8 cellular contexts compared by ENCODE assay signal in the genomic region with DNA sequence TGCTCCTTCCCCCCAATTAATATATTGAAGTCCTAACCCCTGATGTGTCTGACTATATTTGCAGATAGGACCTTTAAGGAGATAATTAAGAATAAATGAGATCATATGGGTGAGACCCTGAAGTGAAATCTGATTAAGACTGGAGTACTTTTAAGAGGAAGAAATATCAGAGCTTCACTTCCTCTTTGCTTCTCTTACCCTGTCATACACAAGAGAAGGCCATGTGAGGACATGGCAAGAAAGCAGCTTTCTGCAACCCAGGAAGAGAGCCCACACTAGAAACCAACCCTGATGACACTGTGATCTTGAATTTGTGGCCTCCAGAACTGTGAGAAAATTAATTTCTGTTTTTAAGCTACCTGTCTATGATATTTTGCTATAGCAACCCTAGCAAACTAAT. TPM values are rescaled to one million over a fixed set of nuclear protein-coding genes. Genes with fewer than 3 reads are reported as not detected.
DNase-seq lines count a peak whose midpoint lies in the region; ATAC-seq, FAIRE-seq and TF ChIP-seq lines count a peak whose summit lies in the region.

No MANE protein-coding gene starts in this region.

- H3K4me1 Mint-ChIP-seq in activated CD4-positive, alpha-beta T cell treated with anti-CD3 and anti-CD28 coated beads for 36 hours = peaks cover 42% of the 10 kb centered on the region
- peaks cover 15% of the 10 kb centered on the region for H3K4me1 Mint-ChIP-seq in mesothelial cell of epicardium

- H3K9me3 ChIP-seq in OCI-LY7 (ENCODE audit: low read length) = no peaks in the 10 kb centered on the region

- no peak overlapping the region for H3K4me3 Mint-ChIP-seq in activated CD4-positive, alpha-beta T cell treated with anti-CD3 and anti-CD28 coated beads for 36 hours
- H3K4me3 Mint-ChIP-seq in mesothelial cell of epicardium = no peak overlapping the region

- H3K36me3 ChIP-seq in OCI-LY7 (ENCODE audit: insufficient read depth, low read length) = no peaks in the 10 kb centered on the region

- H3K27ac Mint-ChIP-seq in activated CD4-positive, alpha-beta T cell treated with anti-CD3 and anti-CD28 coated beads for 36 hours = peak overlapping the region; percentile 77
- H3K27ac Mint-ChIP-seq in mesothelial cell of epicardium = peak overlapping the region; percentile 21

- no peak overlapping the region for H3K4me3 ChIP-seq in OCI-LY7 (ENCODE audit: low read depth, low read length, poor library complexity, severe bottlenecking)

- H3K4me1 ChIP-seq in OCI-LY7 (ENCODE audit: insufficient read depth, low read length, poor library complexity, severe bottlenecking) = peaks cover 15% of the 10 kb centered on the region

- H2AFZ ChIP-seq in OCI-LY7 (ENCODE audit: low read length) = 0 out of 2 replicates have a peak overlapping the region, but pooled peaks have one; percentile 25

- no peaks in the 10 kb centered on the region for H3K27me3 Mint-ChIP-seq in activated CD4-positive, alpha-beta T cell treated with anti-CD3 and anti-CD28 coated beads for 36 hours
- no peaks in the 10 kb centered on the region for H3K27me3 Mint-ChIP-seq in mesothelial cell of epicardium (ENCODE audit: low read depth)

- H3K27ac ChIP-seq in OCI-LY7 (ENCODE audit: low read depth, low read length, poor library complexity, severe bottlenecking) = peak overlapping the region; percentile 30

- CTCF ChIA-PET in activated CD4-positive, alpha-beta T cell treated with anti-CD3 and anti-CD28 coated beads for 36 hours (lab: Charles Lee) = no interaction called here
- CTCF ChIA-PET in OCI-LY7 (lab: Charles Lee; ENCODE audit: unreplicated experiment) = no interaction called here

- BruUV-seq in OCI-LY7 (replicated peaks; lab: Mats Ljungman, UMichigan) = no TSS peak

- FAIRE-seq in frontal cortex (lab: Jason Lieb, UNC) = no peak

- no peaks in the 10 kb centered on the region for H3K9me2 ChIP-seq in OCI-LY7 (ENCODE audit: insufficient read depth, low read length)

- ATAC-seq in activated CD4-positive, alpha-beta T cell treated with anti-CD3 and anti-CD28 coated beads for 36 hours = peak; percentile 70
- peak; percentile 91 for ATAC-seq in HG02870 (IDR thresholded peaks at IDR 0.05; ENCODE audit: unreplicated experiment)

- H4K20me1 ChIP-seq in OCI-LY7 (ENCODE audit: insufficient read depth, low read length) = no peaks in the 10 kb centered on the region

- POLR2A ChIA-PET in activated CD4-positive, alpha-beta T cell treated with anti-CD3 and anti-CD28 coated beads for 36 hours (lab: Charles Lee) = no interaction called here
- POLR2A ChIA-PET in OCI-LY7 (lab: Charles Lee) = interaction anchor here (0.5 to 1.1 kb wide), 3 partner anchors 10 to 101 kb away, joined by 3 to 4 read pairs (median 3); no protein-coding TSS in a partner anchor

- peak overlapping the region; percentile 42 for H3K4me2 ChIP-seq in OCI-LY7 (ENCODE audit: low read length)

- no peak for TF ChIP-seq CTCF in OCI-LY7 (conservative IDR thresholded peaks at IDR 0.05; ENCODE audit: low read length)
- TF ChIP-seq CTCF in mesothelial cell of epicardium (IDR thresholded peaks at IDR 0.05; ENCODE audit: unreplicated experiment) = no peak

- H3K79me2 ChIP-seq in OCI-LY7 (ENCODE audit: insufficient read depth, low read depth, low read length) = peaks cover 8% of the 10 kb centered on the region; the same call in 1 of the 2 replicates

- DNase-seq in activated CD4-positive, alpha-beta T cell treated with anti-CD3 and anti-CD28 coated beads for 36 hours = no peak
- DNase-seq in activated CD4-positive, alpha-beta T cell treated with anti-CD3 and anti-CD28 coated beads for 1 hour = no peak
- DNase-seq in OCI-LY7 (ENCODE audit: low spot score) (peak; percentile 66), mesothelial cell of epicardium (ENCODE audit: low spot score in 2 of 2, unreplicated experiment in 2 of 2) (no peak), HK-2 (ENCODE audit: unreplicated experiment) (no peak), frontal cortex (ENCODE audit: low spot score in 2 of 2) (no peak)
- DNase-seq in stimulated activated CD4-positive, alpha-beta T cell treated with anti-CD3 and anti-CD28 coated beads, Interleukin-2, amount 100 ng/mL, for 48 hours = no peak

- H3K36me3 Mint-ChIP-seq in activated CD4-positive, alpha-beta T cell treated with anti-CD3 and anti-CD28 coated beads for 36 hours (ENCODE audit: low read depth) = peaks cover 2% of the 10 kb centered on the region
- no peaks in the 10 kb centered on the region for H3K36me3 Mint-ChIP-seq in mesothelial cell of epicardium

- intact Hi-C loops in activated CD4-positive, alpha-beta T cell treated with anti-CD3 and anti-CD28 coated beads for 36 hours (cut with DNase I, micrococcal nuclease) = no loop called here
- intact Hi-C loops in OCI-LY7 (cut with micrococcal nuclease; ENCODE audit: unreplicated experiment) = loop anchor here (2.0 kb wide), 1 partner anchor 207 kb away; no protein-coding TSS in a partner anchor

- H3K9me3 Mint-ChIP-seq in activated CD4-positive, alpha-beta T cell treated with anti-CD3 and anti-CD28 coated beads for 36 hours (ENCODE audit: low read depth) = no peaks in the 10 kb centered on the region
- H3K9me3 Mint-ChIP-seq in mesothelial cell of epicardium = peaks cover 4% of the 10 kb centered on the region

RNA-seq across cellular contexts. Expression of gene JMJD1C, which starts 44.2 kb away (rescaled TPM):
- 10 to 100 TPM; 41.5 to 42.5 TPM for total RNA-seq in activated CD4-positive, alpha-beta T cell treated with anti-CD3 and anti-CD28 coated beads for 36 hours
- 99.2 and 104 TPM in 2 replicates for total RNA-seq in OCI-LY7 (2014; rRNA removed; shearing (Covaris generic))
- total RNA-seq in OCI-LY7 (2022) (118 and 140 TPM in 2 replicates), mesothelial cell of epicardium (109 to 117 TPM (median 112 TPM) in 3 replicates), frontal cortex (165 TPM)
